ENCODE assay signal across 11 cellular contexts in the genomic region with DNA sequence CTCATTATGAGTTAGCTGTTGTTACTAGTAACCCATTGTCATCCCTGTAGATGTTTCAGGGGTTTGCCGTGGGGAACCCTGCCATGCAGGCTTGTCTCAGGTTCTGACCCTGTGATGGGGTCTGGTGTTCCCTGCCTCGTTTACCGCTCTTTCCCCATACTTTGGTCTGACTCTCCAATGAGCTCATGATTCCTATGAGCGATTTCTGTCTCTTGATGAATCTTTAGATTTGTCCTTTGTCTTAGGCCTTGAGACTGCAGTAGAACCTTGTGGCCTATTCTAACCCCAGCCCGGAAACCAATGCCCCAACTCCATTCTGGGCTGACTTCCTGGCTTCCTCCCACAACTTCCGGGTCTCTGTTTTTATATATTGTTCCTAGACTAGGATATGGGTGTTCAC. TPM values are rescaled to one million over a fixed set of nuclear protein-coding genes. Genes with fewer than 3 reads are reported as not detected.
DNase-seq lines count a peak whose midpoint lies in the region; ATAC-seq and TF ChIP-seq lines count a peak whose summit lies in the region.
"Had no signal": no experiment of that assay in that cellular context is flagged by ENCODE, and none has a peak within 500 bp of the region (broad histone marks: within the 10 kb centered on the region; RNA-seq: fewer than 3 reads in every experiment).

No MANE protein-coding gene starts in this region.

- no peak for TF ChIP-seq POLR2A in heart left ventricle (IDR thresholded peaks at IDR 0.05)

- H3K27ac ChIP-seq in heart left ventricle (peak overlapping the region in 10 of 12 donors; percentile 9 to 83 (median 30)), upper lobe of right lung (peak overlapping the region; percentile 56), substantia nigra (ENCODE audit: low read depth, low read length, poor library complexity, severe bottlenecking) (no peak overlapping the region)
- H3K27ac ChIP-seq: A549 had no signal

- no peak overlapping the region for H3K4me3 ChIP-seq in heart left ventricle
- no peak overlapping the region for H3K4me3 ChIP-seq in upper lobe of right lung
- H3K4me3 ChIP-seq: A549 had no signal

- H3K4me3 Mint-ChIP-seq in activated T-cell treated with anti-CD3 and anti-CD28 coated beads, Interleukin-2, amount 50 U/mL, for 4 hours = peak overlapping the region; percentile 49
- peak overlapping the region in 7 of 8 donors; percentile 11 to 82 (median 74) for H3K4me3 Mint-ChIP-seq in naive B cell
- no peak overlapping the region for H3K4me3 Mint-ChIP-seq in type B pancreatic cell
- H3K4me3 Mint-ChIP-seq: nephron had no signal

- ATAC-seq in heart left ventricle (peak in 3 of 4 donors; percentile 46 to 81 (median 65)), Right ventricle myocardium inferior (no peak), naive B cell (ENCODE audit: low read depth in 2 of 2) (peak; percentile 57 to 71), upper lobe of right lung (peak; percentile 75), GM18868 (IDR thresholded peaks at IDR 0.05; ENCODE audit: unreplicated experiment) (no peak)
- ATAC-seq in activated T-cell treated with anti-CD3 and anti-CD28 coated beads, Interleukin-2, amount 50 U/mL, for 4 hours = peak; percentile 86
- ATAC-seq: A549 had no signal

- H3K4me1 Mint-ChIP-seq in activated T-cell treated with anti-CD3 and anti-CD28 coated beads, Interleukin-2, amount 50 U/mL, for 4 hours (ENCODE audit: low read depth) = peaks cover 43% of the 10 kb centered on the region
- peaks cover 15 to 22% (median 16%) of the 10 kb centered on the region in 3 donors for H3K4me1 Mint-ChIP-seq in naive B cell
- no peaks in the 10 kb centered on the region for H3K4me1 Mint-ChIP-seq in type B pancreatic cell (ENCODE audit: unreplicated experiment)
- H3K4me1 Mint-ChIP-seq: nephron had no signal

- H3K27me3 ChIP-seq in heart left ventricle (no peaks in the 10 kb centered on the region), upper lobe of right lung (no peaks in the 10 kb centered on the region)

- no peaks in the 10 kb centered on the region for H3K36me3 Mint-ChIP-seq in activated T-cell treated with anti-CD3 and anti-CD28 coated beads, Interleukin-2, amount 50 U/mL, for 4 hours (ENCODE audit: insufficient read depth)
- H3K36me3 Mint-ChIP-seq in naive B cell (peaks cover 8 to 28% of the 10 kb centered on the region in 2 donors), type B pancreatic cell (no peaks in the 10 kb centered on the region)

- WGBS in heart left ventricle, 4 donors = 52 to 70% (median 58%) methylated on average over 6 of the region's 6 CpGs

- peaks cover 4% of the 10 kb centered on the region for H3K9me3 Mint-ChIP-seq in activated T-cell treated with anti-CD3 and anti-CD28 coated beads, Interleukin-2, amount 50 U/mL, for 4 hours
- H3K9me3 Mint-ChIP-seq in naive B cell = peaks cover 6 to 21% (median 13%) of the 10 kb centered on the region in 7 donors
- H3K9me3 Mint-ChIP-seq in type B pancreatic cell = peaks cover 5% of the 10 kb centered on the region

- H3K4me1 ChIP-seq in heart left ventricle (peaks cover 0 to 20% (median 6%) of the 10 kb centered on the region in 12 donors), upper lobe of right lung (peaks cover 15% of the 10 kb centered on the region)

- H3K9me3 ChIP-seq in heart left ventricle (peaks cover 0 to 16% (median 8%) of the 10 kb centered on the region in 12 donors), upper lobe of right lung (peaks cover 8% of the 10 kb centered on the region)

- TF ChIP-seq CTCF in heart left ventricle (IDR thresholded peaks at IDR 0.05) (no peak), upper lobe of right lung (IDR thresholded peaks at IDR 0.05) (no peak), type B pancreatic cell (conservative IDR thresholded peaks at IDR 0.05) (no peak)

- no peaks in the 10 kb centered on the region for H3K27me3 Mint-ChIP-seq in activated T-cell treated with anti-CD3 and anti-CD28 coated beads, Interleukin-2, amount 50 U/mL, for 4 hours (ENCODE audit: low read depth)
- no peaks in the 10 kb centered on the region for H3K27me3 Mint-ChIP-seq in naive B cell
- no peaks in the 10 kb centered on the region for H3K27me3 Mint-ChIP-seq in type B pancreatic cell

- DNase-seq in heart left ventricle = peak in 2 of 5 donors; percentile 40 to 43
- no peak for DNase-seq in Right ventricle myocardium inferior (ENCODE audit: missing footprints)
- DNase-seq in activated T-cell treated with anti-CD3 and anti-CD28 coated beads, Interleukin-2, amount 50 U/mL, for 4 hours = peak; percentile 46
- no peak for DNase-seq in naive B cell
- DNase-seq in upper lobe of right lung = no peak
- DNase-seq in substantia nigra (lab: John Stamatoyannopoulos, UW) = no peak
- DNase-seq in type B pancreatic cell (ENCODE audit: extremely low spot score, unreplicated experiment) = no peak
- DNase-seq: NCI-H2107 had no signal

- H3K27ac Mint-ChIP-seq in naive B cell (peak overlapping the region; percentile 17 to 97 (median 77)), type B pancreatic cell (no peak overlapping the region)
- H3K27ac Mint-ChIP-seq: nephron had no signal

- no peaks in the 10 kb centered on the region for H3K36me3 ChIP-seq in heart left ventricle
- H3K36me3 ChIP-seq in upper lobe of right lung = no peaks in the 10 kb centered on the region

- intact Hi-C loops in heart left ventricle (cut with DNase I) (no loop called here), Right ventricle myocardium inferior (cut with DNase I) (no loop called here), upper lobe of right lung (cut with DNase I) (no loop called here)

RNA-seq across cellular contexts. Expression of gene IQGAP1, which starts 11.3 kb away (rescaled TPM):
- 100 to 1,000 TPM in 1 of 9 donors, 10 to 100 TPM in 8; 28.6 to 115 (median 36.8) TPM for total RNA-seq in heart left ventricle
- polyA plus RNA-seq in heart left ventricle = 10 to 100 TPM; 18.9 to 31.3 TPM
- 47.6 TPM for total RNA-seq in Right ventricle myocardium inferior
- total RNA-seq in activated T-cell treated with anti-CD3 and anti-CD28 coated beads, Interleukin-2, amount 50 U/mL, for 4 hours = 10 to 100 TPM; 83.1 to 96.0 (median 91.4) TPM
- polyA plus RNA-seq in naive B cell (ENCODE audit: low read depth in 6 of 6) = 100 to 1,000 TPM in 5 of 6 donors, 10 to 100 TPM in 1; 96.5 to 182 (median 158) TPM
- total RNA-seq in upper lobe of right lung = 256 TPM
- total RNA-seq in type B pancreatic cell (ENCODE audit: low replicate concordance) = 80.4 and 131 TPM in 2 replicates

RNA-seq across cellular contexts. Expression of gene ZNF774, which starts 24.7 kb away (rescaled TPM):
- total RNA-seq in heart left ventricle = 1 to 10 TPM; 2.1 to 9.9 (median 5.9) TPM
- 1 to 10 TPM; 3.1 to 4.2 TPM for polyA plus RNA-seq in heart left ventricle
- 4.6 TPM for total RNA-seq in Right ventricle myocardium inferior
- total RNA-seq in activated T-cell treated with anti-CD3 and anti-CD28 coated beads, Interleukin-2, amount 50 U/mL, for 4 hours = 1 to 10 TPM in 2 of 3 donors, under 1 TPM in 1; 0.46 to 1.2 (median 1.0) TPM
- under 1 TPM in 3 of 6 donors, not detected in 3; 0.38 to 0.83 (median 0.40) TPM for polyA plus RNA-seq in naive B cell (ENCODE audit: low read depth in 6 of 6)
- total RNA-seq in upper lobe of right lung = 3.6 TPM
- total RNA-seq in type B pancreatic cell (ENCODE audit: low replicate concordance) = 4.8 and 5.5 TPM in 2 replicates

Comparison
In these comparisons a context has a peak if more than half of its experiments do, and no peak if none do; other contexts are left out.
1. ATAC-seq: peak in heart left ventricle (3 of 4), activated T-cell treated with anti-CD3 and anti-CD28 coated beads, Interleukin-2, amount 50 U/mL, for 4 hours (2 of 2), naive B cell (2 of 2) and upper lobe of right lung (single experiment); none in Right ventricle myocardium inferior (single experiment) and GM18868 (single experiment).